Comparison of ENCODE assay signal across 19 cellular contexts in genomic region chr10:97770265-97770664, GRCh38. TPM values are rescaled to one million over a fixed set of nuclear protein-coding genes. Genes with fewer than 3 reads are reported as not detected.
DNase-seq lines count a peak whose midpoint lies in the region; ATAC-seq and TF ChIP-seq lines count a peak whose summit lies in the region.
"Had no signal": no experiment of that assay in that cellular context is flagged by ENCODE, and none has a peak within 500 bp of the region (broad histone marks: within the 10 kb centered on the region; RNA-seq: fewer than 3 reads in every experiment).

No MANE protein-coding gene starts in this region.

- peak overlapping the region; percentile 43 for H3K4me3 Mint-ChIP-seq in activated T-helper 17 cell treated with anti-CD3 and anti-CD28 coated beads, Interleukin-2, amount 50 U/mL, for 72 hours
- H3K4me3 Mint-ChIP-seq in naive thymus-derived CD8-positive, alpha-beta T cell = peak overlapping the region; percentile 80 to 92 (median 88)

- H3K27ac Mint-ChIP-seq in activated T-helper 17 cell treated with anti-CD3 and anti-CD28 coated beads, Interleukin-2, amount 50 U/mL, for 72 hours = no peak overlapping the region
- H3K27ac Mint-ChIP-seq in naive thymus-derived CD8-positive, alpha-beta T cell = peak overlapping the region in 4 of 10 donors; percentile 4 to 76 (median 66)
- H3K27ac Mint-ChIP-seq: activated T-cell treated with anti-CD3 and anti-CD28 coated beads, Interleukin-2, amount 50 U/mL, for 24 hours; CD4-positive, CD25-positive, alpha-beta regulatory T cell had no signal

- no peaks in the 10 kb centered on the region for H3F3A ChIP-seq in PC-9 (ENCODE audit: insufficient read depth, low read depth)

- H3K27me3 ChIP-seq in right atrium auricular region = no peaks in the 10 kb centered on the region
- H3K27me3 ChIP-seq in ascending aorta = peaks cover 8% of the 10 kb centered on the region
- no peaks in the 10 kb centered on the region for H3K27me3 ChIP-seq in PC-9 (ENCODE audit: insufficient read depth, low read depth)

- H3K4me3 ChIP-seq in right atrium auricular region = peak overlapping the region; percentile 51 to 59
- no peak overlapping the region for H3K4me3 ChIP-seq in ascending aorta
- no peak overlapping the region for H3K4me3 ChIP-seq in PC-9
- H3K4me3 ChIP-seq: lower lobe of right lung, prostate gland, thyroid gland had no signal

- no peak overlapping the region for H3K4me2 ChIP-seq in PC-9

- no TSS peak for BruUV-seq in PC-9 (replicated peaks; lab: Mats Ljungman, UMichigan)

- no peak for ATAC-seq in left cardiac atrium
- ATAC-seq in activated T-helper 17 cell treated with anti-CD3 and anti-CD28 coated beads, Interleukin-2, amount 50 U/mL, for 72 hours (replicated peaks) = no peak
- ATAC-seq in naive thymus-derived CD8-positive, alpha-beta T cell = no peak

- peaks cover 34% of the 10 kb centered on the region for H3K27me3 Mint-ChIP-seq in activated T-helper 17 cell treated with anti-CD3 and anti-CD28 coated beads, Interleukin-2, amount 50 U/mL, for 72 hours
- H3K27me3 Mint-ChIP-seq in naive thymus-derived CD8-positive, alpha-beta T cell = peaks cover 4 to 23% (median 13%) of the 10 kb centered on the region in 5 donors

- POLR2A ChIA-PET in naive thymus-derived CD8-positive, alpha-beta T cell (lab: Charles Lee) = interaction anchor here (0.5 to 4.3 kb wide), 4 partner anchors 11 to 136 kb away, joined by 3 to 52 read pairs (median 4); partner anchors contain the start of genes GOLGA7B and ZFYVE27
- POLR2A ChIA-PET in PC-9 (lab: Charles Lee; ENCODE audit: unreplicated experiment) = no interaction called here

- H3K4me1 ChIP-seq in right atrium auricular region = peaks cover 0 to 22% of the 10 kb centered on the region in 2 donors
- no peaks in the 10 kb centered on the region for H3K4me1 ChIP-seq in ascending aorta
- no peaks in the 10 kb centered on the region for H3K4me1 ChIP-seq in PC-9 (replicated peaks; ENCODE audit: insufficient read depth)
- H3K4me1 ChIP-seq: prostate gland had no signal

- DNase-seq in right atrium auricular region (ENCODE audit: low spot score) (no peak), left cardiac atrium (no peak), ascending aorta (ENCODE audit: low spot score in 2 of 2) (no peak), PC-9 (no peak), NCI-H1048 (lab: John Stamatoyannopoulos, UW) (no peak), germinal center (ENCODE audit: low spot score) (no peak)
- no peak for DNase-seq in naive thymus-derived CD8-positive, alpha-beta T cell
- DNase-seq: activated T-cell treated with anti-CD3 and anti-CD28 coated beads, Interleukin-2, amount 50 U/mL, for 24 hours; CD4-positive, CD25-positive, alpha-beta regulatory T cell; cerebellar nuclear complex; DMS79; lower lobe of right lung; NCI-H1436 treated with DMSO at 0.1 percent for 48 hours; NCI-H82; thyroid gland had no signal

- no peaks in the 10 kb centered on the region for H4K20me1 ChIP-seq in PC-9 (ENCODE audit: insufficient read depth)

- peaks cover 5% of the 10 kb centered on the region for H3K4me1 Mint-ChIP-seq in activated T-helper 17 cell treated with anti-CD3 and anti-CD28 coated beads, Interleukin-2, amount 50 U/mL, for 72 hours
- H3K4me1 Mint-ChIP-seq in naive thymus-derived CD8-positive, alpha-beta T cell = peaks cover 19 to 51% (median 28%) of the 10 kb centered on the region in 4 donors

- CTCF ChIA-PET in PC-9 (lab: Charles Lee) = no interaction called here

- no peaks in the 10 kb centered on the region for H3K79me2 ChIP-seq in PC-9 (ENCODE audit: low read depth)

- TF ChIP-seq CTCF in right atrium auricular region (IDR thresholded peaks at IDR 0.05) (no peak), ascending aorta (IDR thresholded peaks at IDR 0.05) (no peak), PC-9 (conservative IDR thresholded peaks at IDR 0.05) (no peak)

- intact Hi-C loops in left cardiac atrium (cut with DNase I) (no loop called here), ascending aorta (cut with DNase I) (no loop called here), PC-9 (cut with micrococcal nuclease; ENCODE audit: unreplicated experiment) (no loop called here)

- H3K9me3 Mint-ChIP-seq in activated T-helper 17 cell treated with anti-CD3 and anti-CD28 coated beads, Interleukin-2, amount 50 U/mL, for 72 hours = no peaks in the 10 kb centered on the region
- no peaks in the 10 kb centered on the region for H3K9me3 Mint-ChIP-seq in naive thymus-derived CD8-positive, alpha-beta T cell
- H3K9me3 Mint-ChIP-seq: activated T-cell treated with anti-CD3 and anti-CD28 coated beads, Interleukin-2, amount 50 U/mL, for 24 hours had no signal

- H3K36me3 Mint-ChIP-seq in activated T-helper 17 cell treated with anti-CD3 and anti-CD28 coated beads, Interleukin-2, amount 50 U/mL, for 72 hours (ENCODE audit: low read depth) = peaks cover 6% of the 10 kb centered on the region
- peaks cover 0 to 6% (median 0%) of the 10 kb centered on the region in 3 donors for H3K36me3 Mint-ChIP-seq in naive thymus-derived CD8-positive, alpha-beta T cell

- H3K36me3 ChIP-seq in right atrium auricular region = peaks cover 14% of the 10 kb centered on the region
- no peaks in the 10 kb centered on the region for H3K36me3 ChIP-seq in ascending aorta
- H3K36me3 ChIP-seq in PC-9 (ENCODE audit: low read depth) = no peaks in the 10 kb centered on the region
- H3K36me3 ChIP-seq: heart left ventricle, lower lobe of right lung, prostate gland, thyroid gland had no signal

- H3K9me2 ChIP-seq in PC-9 (ENCODE audit: insufficient read depth) = no peaks in the 10 kb centered on the region

- H2AFZ ChIP-seq in PC-9 = no peak overlapping the region

- H3K27ac ChIP-seq in right atrium auricular region (peak overlapping the region in 1 of 2 donors; percentile 80), ascending aorta (no peak overlapping the region), PC-9 (no peak overlapping the region)
- H3K27ac ChIP-seq: heart left ventricle, lower lobe of right lung, prostate gland, thyroid gland had no signal

- no peaks in the 10 kb centered on the region for H3K9me3 ChIP-seq in right atrium auricular region
- no peaks in the 10 kb centered on the region for H3K9me3 ChIP-seq in ascending aorta
- no peaks in the 10 kb centered on the region for H3K9me3 ChIP-seq in PC-9 (ENCODE audit: insufficient read depth, low read depth)
- H3K9me3 ChIP-seq: heart left ventricle, lower lobe of right lung, prostate gland, thyroid gland had no signal

RNA-seq across cellular contexts. Expression of gene SFRP5, which starts 1.5 kb away (rescaled TPM):
- total RNA-seq in right atrium auricular region (100 to 1,000 TPM; 140 to 260 TPM), left cardiac atrium (10 to 100 TPM; 38.9 to 83.6 TPM), ascending aorta (not detected), PC-9 (2021) (not detected in 2 replicates)
- total RNA-seq in activated T-helper 17 cell treated with anti-CD3 and anti-CD28 coated beads, Interleukin-2, amount 50 U/mL, for 72 hours = not detected
- total RNA-seq in naive thymus-derived CD8-positive, alpha-beta T cell = 10 to 100 TPM; 13.6 to 14.4 TPM
- 10 to 100 TPM; 12.3 to 39.5 (median 20.1) TPM for polyA plus RNA-seq in naive thymus-derived CD8-positive, alpha-beta T cell
- total RNA-seq: CD4-positive, CD25-positive, alpha-beta regulatory T cell; RPMI7951 had no signal

RNA-seq across cellular contexts. Expression of gene ZFYVE27, which starts 33.3 kb away (rescaled TPM):
- total RNA-seq in right atrium auricular region = 10 to 100 TPM; 14.6 to 16.1 TPM
- total RNA-seq in left cardiac atrium = 10 to 100 TPM; 15.7 to 19.5 TPM
- total RNA-seq in activated T-helper 17 cell treated with anti-CD3 and anti-CD28 coated beads, Interleukin-2, amount 50 U/mL, for 72 hours = 10 to 100 TPM; 31.1 to 36.8 TPM
- total RNA-seq in naive thymus-derived CD8-positive, alpha-beta T cell = 10 to 100 TPM; 60.7 to 64.4 TPM
- 10 to 100 TPM; 29.1 to 37.9 (median 34.1) TPM for polyA plus RNA-seq in naive thymus-derived CD8-positive, alpha-beta T cell
- 62.2 TPM for total RNA-seq in ascending aorta
- 21.6 and 24.7 TPM in 2 replicates for total RNA-seq in PC-9 (2021)

RNA-seq across cellular contexts. Expression of gene MARVELD1, which starts 56.7 kb away (rescaled TPM):
- total RNA-seq in right atrium auricular region (10 to 100 TPM in 1 of 2 donors, 1 to 10 TPM in 1; 8.5 to 26.5 TPM), left cardiac atrium (10 to 100 TPM; 16.3 to 17.4 TPM), ascending aorta (43.7 TPM), PC-9 (2021) (33.1 and 40.1 TPM in 2 replicates)
- total RNA-seq in activated T-helper 17 cell treated with anti-CD3 and anti-CD28 coated beads, Interleukin-2, amount 50 U/mL, for 72 hours = 1 to 10 TPM; 2.0 TPM
- total RNA-seq in naive thymus-derived CD8-positive, alpha-beta T cell = 1 to 10 TPM; 1.1 to 2.0 TPM
- polyA plus RNA-seq in naive thymus-derived CD8-positive, alpha-beta T cell = under 1 TPM; 0.06 to 0.30 (median 0.27) TPM
- polyA plus RNA-seq: CD4-positive, CD25-positive, alpha-beta regulatory T cell had no signal

Comparison
In these comparisons a context has a peak if more than half of its experiments do, and no peak if none do; other contexts are left out.
1. H3K4me3 ChIP-seq: peak in right atrium auricular region (2 of 2); none in ascending aorta (0 of 2) and PC-9 (single experiment).
2. RNA of gene SFRP5, which starts 1.5 kb away (total RNA-seq): 140 to 260 TPM in right atrium auricular region, 38.9 to 83.6 TPM in left cardiac atrium and 13.6 to 14.4 TPM in naive thymus-derived CD8-positive, alpha-beta T cell; not detected in activated T-helper 17 cell treated with anti-CD3 and anti-CD28 coated beads, Interleukin-2, amount 50 U/mL, for 72 hours, not detected in ascending aorta (single experiment) and not detected in PC-9; every median in the first group is over 10 times any median in the second.